ENCODE assay signal across 8 cellular contexts in the genomic region with DNA sequence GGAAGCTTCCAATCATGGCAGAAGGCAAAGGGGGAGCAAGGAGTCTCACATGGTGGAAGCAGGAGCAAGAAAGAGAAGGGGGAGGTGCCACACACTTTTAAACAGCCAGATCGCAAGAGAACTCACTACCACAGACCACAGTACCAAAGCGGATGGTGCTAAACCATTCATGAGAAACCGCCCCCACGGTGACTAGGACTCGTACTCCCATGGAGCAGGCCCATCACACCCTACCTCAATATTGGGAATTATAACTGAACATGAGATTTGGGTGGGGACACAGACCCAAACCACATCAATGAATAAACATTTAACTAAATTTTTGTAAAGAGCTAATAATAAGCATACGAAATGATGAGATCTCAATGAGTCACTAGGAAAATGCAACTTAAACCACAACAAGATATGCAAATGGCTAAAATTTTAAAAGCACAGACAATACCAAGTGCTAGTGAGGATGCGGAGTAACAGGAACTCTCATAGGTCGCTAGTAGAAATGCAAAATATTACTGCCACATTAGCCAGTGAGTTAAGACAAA. TPM values are rescaled to one million over a fixed set of nuclear protein-coding genes. Genes with fewer than 3 reads are reported as not detected.
A peak's percentile ranks its signal among the peaks of the same experiment; 100 is the strongest.
DNase-seq lines count a peak whose midpoint lies in the region; ATAC-seq and TF ChIP-seq lines count a peak whose summit lies in the region.

No MANE protein-coding gene starts in this region.

- peaks cover 15% of the 10 kb centered on the region for H3F3A ChIP-seq in MM.1S (ENCODE audit: insufficient read depth, low read length)

- peaks cover 15% of the 10 kb centered on the region for H3K4me1 ChIP-seq in MM.1S (ENCODE audit: low read length)
- peaks cover 0 to 4% (median 2%) of the 10 kb centered on the region in 4 donors for H3K4me1 ChIP-seq in stomach
- no peaks in the 10 kb centered on the region for H3K4me1 ChIP-seq in HAP-1

- peak; percentile 35 for ATAC-seq in HG02678 (IDR thresholded peaks at IDR 0.05; ENCODE audit: unreplicated experiment)

- TF ChIP-seq EP300 in stomach (IDR thresholded peaks at IDR 0.05): no peak

- H3K9me3 ChIP-seq in MM.1S (replicated peaks; ENCODE audit: insufficient read depth, low read length) (no peaks in the 10 kb centered on the region), stomach (no peaks in the 10 kb centered on the region), HAP-1 (no peaks in the 10 kb centered on the region)

- 81 to 89% (median 86%) methylated on average over 8 of the region's 8 CpGs for WGBS in stomach, 5 donors

- no peaks in the 10 kb centered on the region for H3K27me3 ChIP-seq in MM.1S (replicated peaks; ENCODE audit: insufficient read depth, low read length)
- H3K27me3 ChIP-seq in stomach: no peaks in the 10 kb centered on the region
- H3K27me3 ChIP-seq in HAP-1 (ENCODE audit: low read depth): no peaks in the 10 kb centered on the region

- no peak overlapping the region for H3K27ac ChIP-seq in MM.1S (ENCODE audit: low read length)
- H3K27ac ChIP-seq in stomach: no peak overlapping the region

- peaks cover 14% of the 10 kb centered on the region for H4K20me1 ChIP-seq in MM.1S (ENCODE audit: insufficient read depth, low read length)

- H3K4me3 ChIP-seq in MM.1S (ENCODE audit: low read length) (no peak overlapping the region), stomach (no peak overlapping the region), HAP-1 (no peak overlapping the region)

- no peak overlapping the region for H3K4me2 ChIP-seq in MM.1S (ENCODE audit: low read depth, low read length)

- TF ChIP-seq CTCF in GM10266 (IDR thresholded peaks at IDR 0.05; ENCODE audit: control insufficient read depth, insufficient read depth, low read depth, missing control alignments): no peak
- TF ChIP-seq CTCF in MM.1S (IDR thresholded peaks at IDR 0.05; ENCODE audit: low read length): no peak
- no peak for TF ChIP-seq CTCF in stomach (IDR thresholded peaks at IDR 0.05)

- peaks cover 95% of the 10 kb centered on the region for H3K79me2 ChIP-seq in MM.1S (ENCODE audit: low read length)

- peaks cover 5% of the 10 kb centered on the region; the same call in 1 of the 2 replicates for H3K36me3 ChIP-seq in MM.1S (replicated peaks; ENCODE audit: insufficient read depth, low read length)
- H3K36me3 ChIP-seq in stomach: peaks cover 22 to 78% (median 72%) of the 10 kb centered on the region in 4 donors
- peaks cover 80% of the 10 kb centered on the region for H3K36me3 ChIP-seq in HAP-1 (replicated peaks)

- intact Hi-C loops in stomach (cut with DNase I; ENCODE audit: low total_unique reads): no loop called here

- no peak overlapping the region for H2AFZ ChIP-seq in MM.1S (ENCODE audit: low read length)

- in situ Hi-C loops in HAP-1 (cut with MboI; ENCODE audit: low sequenced_read_pairs): no loop called here

- TF ChIP-seq POLR2A in stomach (IDR thresholded peaks at IDR 0.05): no peak

- no peak overlapping the region for H3K9ac ChIP-seq in MM.1S (ENCODE audit: low read length)

- H3K9me2 ChIP-seq in MM.1S (replicated peaks; ENCODE audit: insufficient read depth, low read length): no peaks in the 10 kb centered on the region

- DNase-seq in GM10266 (ENCODE audit: extremely low spot score) (peak; percentile 59), kidney tubule cell (ENCODE audit: low spot score) (peak; percentile 23), NCI-H82 treated with DMSO at 0.1 percent for 48 hours (lab: John Stamatoyannopoulos, UW; ENCODE audit: unreplicated experiment) (no peak), MM.1S (no peak), stomach (no peak), HAP-1 (ENCODE audit: low spot score in 2 of 2) (no peak)
- DNase-seq in activated CD4-positive, alpha-beta T cell treated with anti-CD3 and anti-CD28 coated beads, Interleukin-2, amount 50 U/mL, for 1 hour: peak; percentile 15

RNA-seq across cellular contexts. Expression of a gene that starts 10.0 kb away (rescaled TPM):
- total RNA-seq in stomach: 100 to 1,000 TPM in 1 of 5 donors, 10 to 100 TPM in 4; 13.9 to 126 (median 24.9) TPM
- 10 to 100 TPM; 17.7 to 51.9 (median 38.3) TPM for polyA plus RNA-seq in stomach

RNA-seq across cellular contexts. Expression of a gene that starts 43.9 kb away (rescaled TPM):
- 100 to 1,000 TPM in 1 of 5 donors, 10 to 100 TPM in 3, 1 to 10 TPM in 1; 4.3 to 127 (median 26.6) TPM for total RNA-seq in stomach
- 1 to 10 TPM; 5.9 to 8.5 (median 7.9) TPM for polyA plus RNA-seq in stomach

Comparison
In these comparisons a context has a peak if more than half of its experiments do, and no peak if none do; other contexts are left out.
1. DNase-seq: peak in GM10266 (single experiment), activated CD4-positive, alpha-beta T cell treated with anti-CD3 and anti-CD28 coated beads, Interleukin-2, amount 50 U/mL, for 1 hour (single experiment) and kidney tubule cell (single experiment); none in NCI-H82 treated with DMSO at 0.1 percent for 48 hours (single experiment), MM.1S (single experiment), stomach (single experiment) and HAP-1 (0 of 2).